In the genomic region with DNA sequence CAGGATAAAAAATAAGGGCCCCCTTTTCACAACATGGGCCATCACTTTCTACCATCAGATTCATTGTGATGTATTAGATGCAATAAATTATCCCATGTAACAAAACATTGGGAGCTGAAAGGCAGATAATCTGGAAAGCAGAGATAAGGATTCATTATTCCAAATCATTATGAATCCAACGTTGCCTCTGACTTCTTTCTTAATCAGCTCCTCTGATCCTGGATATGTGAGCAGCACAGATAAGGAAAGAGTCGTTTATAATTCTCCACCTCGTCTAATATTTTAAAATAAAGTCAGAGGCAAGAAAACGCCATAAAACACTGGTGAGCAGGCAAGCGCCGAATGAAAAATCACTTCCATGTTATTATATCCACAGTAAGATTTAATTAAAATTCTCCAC, we compare ENCODE assay signal across 29 cellular contexts. TPM values are rescaled to one million over a fixed set of nuclear protein-coding genes. Genes with fewer than 3 reads are reported as not detected.
"Had no signal": no experiment of that assay in that cellular context is flagged by ENCODE, and none has a peak within 500 bp of the region (broad histone marks: within the 10 kb centered on the region; RNA-seq: fewer than 3 reads in every experiment).

No MANE protein-coding gene starts in this region.

- H3K27ac Mint-ChIP-seq: nephron progenitor cell; stimulated activated memory B cell treated with anti-CD40 and anti-IgM and Interleukin-4, amounts not matched to agents 10 μg/mL and 1 μg/mL and 100 μg/mL, for 72 hours; type B pancreatic cell had no signal

- H3K36me3 ChIP-seq: gastroesophageal sphincter, heart left ventricle, lower lobe of right lung, prostate gland, right atrium auricular region, spleen, tibial artery had no signal

- H3K27ac ChIP-seq: dorsolateral prefrontal cortex, epithelial cell of prostate, gastroesophageal sphincter, heart left ventricle, hepatocyte, lower lobe of right lung, prostate gland, right atrium auricular region, skin epidermis, spleen, testis, tibial artery had no signal

- H3K79me2 ChIP-seq: hepatocyte had no signal

- H3K9me3 ChIP-seq: gastroesophageal sphincter, heart left ventricle, lower lobe of right lung, prostate gland, spleen, testis, tibial artery had no signal

- FAIRE-seq: colon, islet of Langerhans had no signal

- H3K9me3 Mint-ChIP-seq: nephron progenitor cell, type B pancreatic cell had no signal

- ATAC-seq: esophagus mucosa; gastroesophageal sphincter; heart left ventricle; left colon; left ventricle myocardium superior; lower lobe of right lung; naive thymus-derived CD8-positive, alpha-beta T cell; stimulated activated memory B cell treated with anti-CD40 and anti-IgM and Interleukin-4, amounts not matched to agents 10 μg/mL and 1 μg/mL and 100 μg/mL, for 72 hours; stimulated activated naive CD8-positive, alpha-beta T cell treated with anti-CD3 and anti-CD28 coated beads, Interleukin-15, Interleukin-2, amounts not matched to agents 100 U/mL and 50 U/mL, for 24 hours had no signal

- H3K4me3 Mint-ChIP-seq: naive thymus-derived CD8-positive, alpha-beta T cell; nephron progenitor cell; stimulated activated memory B cell treated with anti-CD40 and anti-IgM and Interleukin-4, amounts not matched to agents 10 μg/mL and 1 μg/mL and 100 μg/mL, for 72 hours; type B pancreatic cell had no signal

- H3K4me3 ChIP-seq: dorsolateral prefrontal cortex, gastroesophageal sphincter, heart left ventricle, hepatocyte, lower lobe of right lung, prostate gland, right atrium auricular region, skin epidermis, spleen, testis, tibial artery had no signal

- H3K4me1 ChIP-seq: prostate gland had no signal

- H3K4me2 ChIP-seq: hepatocyte had no signal

- H2AFZ ChIP-seq: hepatocyte had no signal

- H3K36me3 Mint-ChIP-seq: stimulated activated memory B cell treated with anti-CD40 and anti-IgM and Interleukin-4, amounts not matched to agents 10 μg/mL and 1 μg/mL and 100 μg/mL, for 72 hours had no signal

- DNase-seq: dorsolateral prefrontal cortex; effector CD4-positive, alpha-beta T cell; foreskin fibroblast; heart left ventricle; kidney glomerular epithelial cell; left colon; left ventricle myocardium superior; lower lobe of right lung; nephron progenitor cell; nucleus accumbens; spleen; stimulated activated CD4-positive, alpha-beta T cell treated with anti-CD3 and anti-CD28 coated beads, Interleukin-4, amount 100 ng/mL, for 4 hours; stimulated activated naive CD8-positive, alpha-beta T cell treated with anti-CD3 and anti-CD28 coated beads, Interleukin-15, Interleukin-2, amounts not matched to agents 100 U/mL and 50 U/mL, for 24 hours; substantia nigra; testis; tibial artery had no signal

RNA-seq across cellular contexts. Expression of gene GATA3, which starts 13.8 kb away (rescaled TPM):
- total RNA-seq: osteocyte had no signal
